9 cellular contexts compared by ENCODE assay signal in the genomic region with DNA sequence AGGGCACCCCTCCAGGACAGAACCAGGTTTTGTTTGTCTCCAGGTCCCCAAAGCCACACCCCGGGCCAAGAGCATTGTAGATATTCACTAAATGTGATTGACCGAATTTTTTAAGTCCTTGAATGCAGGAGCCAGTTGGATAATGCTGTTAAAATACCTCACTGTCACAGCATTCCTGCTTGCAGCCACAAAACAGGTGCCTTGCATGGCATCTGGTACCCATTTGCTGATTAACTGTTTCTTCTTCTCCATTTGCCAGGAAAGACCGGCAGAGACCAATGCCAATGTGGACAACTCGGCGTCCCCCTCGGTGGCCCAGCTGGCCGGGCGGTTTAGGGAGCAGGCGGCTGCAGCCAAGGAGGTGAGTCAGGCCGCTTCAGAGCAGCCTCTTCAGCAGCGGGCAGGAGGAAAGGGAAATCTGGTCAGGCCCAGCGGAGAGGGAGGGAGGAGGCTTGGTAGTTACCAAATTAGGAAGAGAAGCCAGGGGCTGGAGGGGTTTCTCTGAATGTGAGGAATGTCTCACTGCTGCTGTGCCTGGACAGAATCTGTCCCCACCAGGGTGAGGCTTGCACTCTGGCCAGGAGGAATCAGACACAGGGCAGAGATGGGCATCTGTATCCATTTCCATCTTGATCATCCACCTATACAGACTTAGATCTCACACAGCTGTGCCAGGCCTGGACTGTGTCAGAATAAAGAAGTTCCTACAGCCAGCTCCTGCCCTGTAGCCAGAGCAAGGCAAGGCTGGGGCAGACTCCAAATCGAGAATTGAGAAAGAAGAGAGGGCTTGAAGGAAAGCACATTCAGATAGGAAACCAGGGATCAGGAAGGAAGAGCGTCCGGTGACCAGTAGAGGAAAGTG. TPM values are rescaled to one million over a fixed set of nuclear protein-coding genes. Genes with fewer than 3 reads are reported as not detected.
DNase-seq lines count a peak whose midpoint lies in the region; ATAC-seq and TF ChIP-seq lines count a peak whose summit lies in the region.
"Had no signal": no experiment of that assay in that cellular context is flagged by ENCODE, and none has a peak within 500 bp of the region (broad histone marks: within the 10 kb centered on the region; RNA-seq: fewer than 3 reads in every experiment).

No MANE protein-coding gene starts in this region.

- no peak overlapping the region for H3K27ac ChIP-seq in iPS-20b (ENCODE audit: low read length)

- peak overlapping the region; percentile 40; the same call in 1 of the 2 replicates for H3K9ac ChIP-seq in iPS-20b (ENCODE audit: low read depth, low read length)

- intact Hi-C loops in MCF 10A (cut with micrococcal nuclease): loop anchor here (1.0 kb wide), 1 partner anchor 84 kb away; no protein-coding TSS in a partner anchor

- H3K4me1 ChIP-seq in iPS-20b (ENCODE audit: insufficient read depth, low read length): peaks cover 5% of the 10 kb centered on the region; the same call in 1 of the 2 replicates

- no peaks in the 10 kb centered on the region for H3K9me3 Mint-ChIP-seq in activated T-cell treated with anti-CD3 and anti-CD28 coated beads, Interleukin-2, amount 50 U/mL, for 24 hours
- no peaks in the 10 kb centered on the region for H3K9me3 Mint-ChIP-seq in activated T-cell treated with anti-CD3 and anti-CD28 coated beads, Interleukin-2, amount 50 U/mL, for 4 hours
- no peaks in the 10 kb centered on the region for H3K9me3 Mint-ChIP-seq in MCF 10A (ENCODE audit: unreplicated experiment)

- POLR2A ChIA-PET in MCF 10A (lab: Yijun Ruan, JAX): interaction anchor here (0.6 to 2.2 kb wide), 6 partner anchors 12 to 464 kb away, joined by 3 to 12 read pairs (median 5); no protein-coding TSS in a partner anchor

- peak overlapping the region; percentile 71 for H3K27ac Mint-ChIP-seq in activated T-cell treated with anti-CD3 and anti-CD28 coated beads, Interleukin-2, amount 50 U/mL, for 24 hours
- peak overlapping the region; percentile 29 for H3K27ac Mint-ChIP-seq in MCF 10A (ENCODE audit: low read depth, unreplicated experiment)

- no peaks in the 10 kb centered on the region for H3K9me3 ChIP-seq in iPS-20b (ENCODE audit: insufficient read depth, low read depth, low read length)

- CTCF ChIA-PET in MCF 10A (lab: Yijun Ruan, JAX): interaction anchor here (0.5 to 5.6 kb wide), 7 partner anchors 12 to 144 kb away, joined by 3 to 400 read pairs (median 4); no protein-coding TSS in a partner anchor

- H3K27me3 Mint-ChIP-seq in activated T-cell treated with anti-CD3 and anti-CD28 coated beads, Interleukin-2, amount 50 U/mL, for 24 hours: no peaks in the 10 kb centered on the region
- H3K27me3 Mint-ChIP-seq in activated T-cell treated with anti-CD3 and anti-CD28 coated beads, Interleukin-2, amount 50 U/mL, for 4 hours (ENCODE audit: low read depth): no peaks in the 10 kb centered on the region
- H3K27me3 Mint-ChIP-seq in MCF 10A (ENCODE audit: insufficient read depth, unreplicated experiment): no peaks in the 10 kb centered on the region

- no peak overlapping the region for H3K4me3 ChIP-seq in iPS-20b (ENCODE audit: low read length)

- no peak for TF ChIP-seq CTCF in MCF 10A (IDR thresholded peaks at IDR 0.05; ENCODE audit: unreplicated experiment)

- no peaks in the 10 kb centered on the region for H3K36me3 ChIP-seq in iPS-20b (ENCODE audit: insufficient read depth, low read depth, low read length)

- peaks cover 24% of the 10 kb centered on the region for H3K4me1 Mint-ChIP-seq in activated T-cell treated with anti-CD3 and anti-CD28 coated beads, Interleukin-2, amount 50 U/mL, for 24 hours (ENCODE audit: low read depth)
- peaks cover 16% of the 10 kb centered on the region for H3K4me1 Mint-ChIP-seq in activated T-cell treated with anti-CD3 and anti-CD28 coated beads, Interleukin-2, amount 50 U/mL, for 4 hours (ENCODE audit: low read depth)
- peaks cover 26% of the 10 kb centered on the region for H3K4me1 Mint-ChIP-seq in MCF 10A (ENCODE audit: insufficient read depth, unreplicated experiment)

- H3K36me3 Mint-ChIP-seq in activated T-cell treated with anti-CD3 and anti-CD28 coated beads, Interleukin-2, amount 50 U/mL, for 24 hours (ENCODE audit: low read depth): peaks cover 67% of the 10 kb centered on the region
- H3K36me3 Mint-ChIP-seq in activated T-cell treated with anti-CD3 and anti-CD28 coated beads, Interleukin-2, amount 50 U/mL, for 4 hours (ENCODE audit: insufficient read depth): peaks cover 25% of the 10 kb centered on the region
- no peaks in the 10 kb centered on the region for H3K36me3 Mint-ChIP-seq in MCF 10A (ENCODE audit: insufficient read depth, unreplicated experiment)

- in situ Hi-C loops in KBM-7 (cut with MboI; ENCODE audit: low pct_unique_long_range_greater_than_20kb, low sequenced_read_pairs): loop anchor here (10.0 kb wide), 1 partner anchor 79 kb away; no protein-coding TSS in a partner anchor

- BruUV-seq in MCF 10A (replicated peaks; lab: Mats Ljungman, UMichigan): no TSS peak

- DNase-seq in activated T-cell treated with anti-CD3 and anti-CD28 coated beads, Interleukin-2, amount 50 U/mL, for 24 hours: no peak
- DNase-seq in activated T-cell treated with anti-CD3 and anti-CD28 coated beads, Interleukin-2, amount 50 U/mL, for 4 hours: no peak
- DNase-seq in MCF 10A (ENCODE audit: unreplicated experiment) (peak; percentile 67), ureter (ENCODE audit: low spot score) (peak; percentile 59), nucleus accumbens (lab: John Stamatoyannopoulos, UW) (no peak), KBM-7 (no peak)
- DNase-seq: OCI-M1 had no signal

- ATAC-seq in activated T-cell treated with anti-CD3 and anti-CD28 coated beads, Interleukin-2, amount 50 U/mL, for 4 hours: no peak
- no peak for ATAC-seq in GM18873 (IDR thresholded peaks at IDR 0.05; ENCODE audit: low FRiP score, unreplicated experiment)

- no peaks in the 10 kb centered on the region for H3K27me3 ChIP-seq in iPS-20b (ENCODE audit: insufficient read depth, low read length)

- no peak overlapping the region for H3K4me3 Mint-ChIP-seq in activated T-cell treated with anti-CD3 and anti-CD28 coated beads, Interleukin-2, amount 50 U/mL, for 24 hours
- no peak overlapping the region for H3K4me3 Mint-ChIP-seq in activated T-cell treated with anti-CD3 and anti-CD28 coated beads, Interleukin-2, amount 50 U/mL, for 4 hours
- no peak overlapping the region for H3K4me3 Mint-ChIP-seq in MCF 10A (ENCODE audit: unreplicated experiment)

RNA-seq across cellular contexts. Expression of a gene that starts 37.9 kb away (rescaled TPM):
- 10 to 100 TPM; 12.6 to 15.3 (median 15.3) TPM for total RNA-seq in activated T-cell treated with anti-CD3 and anti-CD28 coated beads, Interleukin-2, amount 50 U/mL, for 4 hours
- total RNA-seq in MCF 10A (2022): 164 and 169 TPM in 2 replicates
- 99.4 TPM for total RNA-seq in ureter

RNA-seq across cellular contexts. Expression of a gene that starts 53.8 kb away (rescaled TPM):
- total RNA-seq in activated T-cell treated with anti-CD3 and anti-CD28 coated beads, Interleukin-2, amount 50 U/mL, for 4 hours: 10 to 100 TPM; 15.4 to 20.6 (median 17.5) TPM
- total RNA-seq in MCF 10A (2022): 0.16 and 0.27 TPM in 2 replicates
- 8.7 TPM for total RNA-seq in ureter

Comparison
In these comparisons a context has a peak if more than half of its experiments do, and no peak if none do; other contexts are left out.
1. DNase-seq: peak in MCF 10A (single experiment) and ureter (single experiment); none in activated T-cell treated with anti-CD3 and anti-CD28 coated beads, Interleukin-2, amount 50 U/mL, for 24 hours (single experiment), activated T-cell treated with anti-CD3 and anti-CD28 coated beads, Interleukin-2, amount 50 U/mL, for 4 hours (single experiment), nucleus accumbens (0 of 56) and KBM-7 (single experiment).